In genomic region chr10:49601857-49602256, GRCh38 we compare ENCODE assay signal across 17 cellular contexts. TPM values are rescaled to one million over a fixed set of nuclear protein-coding genes. Genes with fewer than 3 reads are reported as not detected.
A peak's percentile ranks its signal among the peaks of the same experiment; 100 is the strongest.
DNase-seq lines count a peak whose midpoint lies in the region; ATAC-seq, FAIRE-seq and TF ChIP-seq lines count a peak whose summit lies in the region.
"Had no signal": no experiment of that assay in that cellular context is flagged by ENCODE, and none has a peak within 500 bp of the region (broad histone marks: within the 10 kb centered on the region; RNA-seq: fewer than 3 reads in every experiment).

No MANE protein-coding gene starts in this region.

- H3K36me3 Mint-ChIP-seq in HFFc6 (ENCODE audit: low read depth) (no peaks in the 10 kb centered on the region), astrocyte (ENCODE audit: low read depth, unreplicated experiment) (no peaks in the 10 kb centered on the region)

- no peaks in the 10 kb centered on the region for H3K9me3 Mint-ChIP-seq in HFFc6
- H3K9me3 Mint-ChIP-seq in astrocyte (ENCODE audit: unreplicated experiment), result peaks cover 11% of the 10 kb centered on the region

- no peak for TF ChIP-seq CTCF in HFFc6 (IDR thresholded peaks at IDR 0.05)
- no peak for TF ChIP-seq CTCF in astrocyte (IDR thresholded peaks at IDR 0.05; ENCODE audit: insufficient read depth, low read depth, low read length)

- peak overlapping the region; percentile 40 for H3K4me3 Mint-ChIP-seq in HFFc6
- no peak overlapping the region for H3K4me3 Mint-ChIP-seq in astrocyte (ENCODE audit: unreplicated experiment)
- H3K4me3 Mint-ChIP-seq: central memory CD8-positive, alpha-beta T cell; naive thymus-derived CD4-positive, alpha-beta T cell had no signal

- no peaks in the 10 kb centered on the region for H3K9me3 ChIP-seq in astrocyte (ENCODE audit: insufficient read depth, low read depth, low read length)
- H3K9me3 ChIP-seq: BLaER1, transverse colon had no signal

- H3K36me3 ChIP-seq in astrocyte (ENCODE audit: insufficient read depth, low read length), result no peaks in the 10 kb centered on the region
- H3K36me3 ChIP-seq: BLaER1, transverse colon had no signal

- peaks cover 19% of the 10 kb centered on the region for H3K27me3 ChIP-seq in astrocyte (ENCODE audit: insufficient read depth, low read length)
- H3K27me3 ChIP-seq: BLaER1 had no signal

- no peaks in the 10 kb centered on the region for H3K4me1 ChIP-seq in astrocyte (ENCODE audit: insufficient read depth, low read length)
- H3K4me1 ChIP-seq: transverse colon had no signal

- H3K27me3 Mint-ChIP-seq in HFFc6 (ENCODE audit: insufficient read depth), result peaks cover 15% of the 10 kb centered on the region
- peaks cover 74% of the 10 kb centered on the region for H3K27me3 Mint-ChIP-seq in astrocyte (ENCODE audit: low read depth, unreplicated experiment)

- H3K4me3 ChIP-seq in astrocyte (ENCODE audit: insufficient read depth, low read depth, low read length), result no peak overlapping the region
- H3K4me3 ChIP-seq: BLaER1, hepatocyte, transverse colon had no signal

- no peaks in the 10 kb centered on the region for H3K79me2 ChIP-seq in astrocyte (ENCODE audit: insufficient read depth, low read length)
- H3K79me2 ChIP-seq: hepatocyte had no signal

- ATAC-seq in GM18519 (IDR thresholded peaks at IDR 0.05; ENCODE audit: low FRiP score, unreplicated experiment), result no peak
- ATAC-seq: naive thymus-derived CD4-positive, alpha-beta T cell had no signal

- DNase-seq in EH (ENCODE audit: low read depth) (peak; percentile 54), HFFc6 (peak; percentile 62), astrocyte (ENCODE audit: low read depth) (no peak), mesenteric fat pad (ENCODE audit: low spot score) (peak; percentile 64), T-helper 1 cell (no peak), NCI-H1417 (lab: John Stamatoyannopoulos, UW) (no peak)
- DNase-seq: activated naive CD4-positive, alpha-beta T cell treated with anti-CD3 and anti-CD28 coated beads, Interleukin-2, amount 50 U/mL, for 16 hours; naive thymus-derived CD4-positive, alpha-beta T cell; transverse colon had no signal

- H3K4me2 ChIP-seq in astrocyte (ENCODE audit: low read length), result no peak overlapping the region
- H3K4me2 ChIP-seq: BLaER1, hepatocyte had no signal

- no peak overlapping the region for H3K27ac ChIP-seq in astrocyte (ENCODE audit: low read depth, low read length)
- H3K27ac ChIP-seq: BLaER1, hepatocyte, transverse colon, VCaP had no signal

- no peak overlapping the region for H2AFZ ChIP-seq in astrocyte (ENCODE audit: low read depth, low read length)
- H2AFZ ChIP-seq: hepatocyte had no signal

- no peaks in the 10 kb centered on the region for H4K20me1 ChIP-seq in astrocyte (ENCODE audit: insufficient read depth, low read length)
- H4K20me1 ChIP-seq: BLaER1 had no signal

- no peak overlapping the region for H3K9ac ChIP-seq in astrocyte (ENCODE audit: low read length)
- H3K9ac ChIP-seq: BLaER1 had no signal

- no peak for FAIRE-seq in astrocyte (lab: Jason Lieb, UNC)

- H3K4me1 Mint-ChIP-seq in HFFc6 (ENCODE audit: low read depth) (peaks cover 52% of the 10 kb centered on the region), astrocyte (ENCODE audit: low read depth, unreplicated experiment) (peaks cover 17% of the 10 kb centered on the region)

- H3K27ac Mint-ChIP-seq in HFFc6 (peak overlapping the region; percentile 65; the same call in 1 of the 2 replicates), astrocyte (ENCODE audit: unreplicated experiment) (peak overlapping the region; percentile 18)
- H3K27ac Mint-ChIP-seq: naive thymus-derived CD4-positive, alpha-beta T cell had no signal

RNA-seq across cellular contexts. Expression of gene SLC18A3, which starts 8.3 kb away (rescaled TPM):
- not detected for total RNA-seq in HFFc6 (2021; fragmentation: NEBNext Ultra II Directional; extraction: Animal tissue kit (Norgen Biotek cat#: 25700))
- total RNA-seq in astrocyte (1.0 and 4.6 TPM in 2 replicates), mesenteric fat pad (not detected)
- total RNA-seq: LHCN-M2; liver; naive thymus-derived CD4-positive, alpha-beta T cell had no signal

RNA-seq across cellular contexts. Expression of gene CHAT, which starts 12.0 kb away (rescaled TPM):
- total RNA-seq in HFFc6 (2021; fragmentation: NEBNext Ultra II Directional; extraction: Animal tissue kit (Norgen Biotek cat#: 25700)), result not detected
- total RNA-seq in astrocyte (0.12 and 1.00 TPM in 2 replicates), mesenteric fat pad (not detected)
- total RNA-seq: LHCN-M2; liver; naive thymus-derived CD4-positive, alpha-beta T cell; renal cortical epithelial cell had no signal

Comparison
In these comparisons a context has a peak if more than half of its experiments do, and no peak if none do; other contexts are left out.
1. DNase-seq: peak in EH (single experiment), HFFc6 (single experiment) and mesenteric fat pad (single experiment); none in astrocyte (single experiment), T-helper 1 cell (0 of 5) and NCI-H1417 (0 of 3).